ENCODE assay signal across 8 cellular contexts in genomic region chr3:142180761-142181362, GRCh38. TPM values are rescaled to one million over a fixed set of nuclear protein-coding genes. Genes with fewer than 3 reads are reported as not detected.
DNase-seq lines count a peak whose midpoint lies in the region; ATAC-seq, FAIRE-seq and TF ChIP-seq lines count a peak whose summit lies in the region.

No MANE protein-coding gene starts in this region.

- H3K9me3 ChIP-seq in A549 (no peaks in the 10 kb centered on the region), thoracic aorta (no peaks in the 10 kb centered on the region)

- peak; percentile 77 to 87; a peak in 5 of 6 replicates for ATAC-seq in A549
- no peak for ATAC-seq in thoracic aorta (ENCODE audit: insufficient number of reproducible peaks, low FRiP score, low read depth)
- no peak for ATAC-seq in GM18873 (IDR thresholded peaks at IDR 0.05; ENCODE audit: low FRiP score, unreplicated experiment)
- no peak for ATAC-seq in HG03571 (IDR thresholded peaks at IDR 0.05; ENCODE audit: unreplicated experiment)

- H3K27me3 ChIP-seq in kidney epithelial cell (ENCODE audit: control insufficient read depth, insufficient read depth, low read length) (no peaks in the 10 kb centered on the region), thoracic aorta (replicated peaks; ENCODE audit: insufficient read depth) (no peaks in the 10 kb centered on the region)

- TF ChIP-seq CTCF in A549 (IDR thresholded peaks at IDR 0.05): peak; percentile 46
- peak; percentile 70 for TF ChIP-seq CTCF in astrocyte of the cerebellum (IDR thresholded peaks at IDR 0.05; ENCODE audit: low read depth, low read length, missing control alignments)
- TF ChIP-seq CTCF in kidney epithelial cell (IDR thresholded peaks at IDR 0.05; ENCODE audit: insufficient read depth, low read length, poor library complexity, severe bottlenecking): peak; percentile 59
- peak; percentile 71 for TF ChIP-seq CTCF in thoracic aorta (IDR thresholded peaks at IDR 0.05)

- 66% methylated on average over 6 of the region's 6 CpGs for WGBS in A549 (ENCODE audit: missing lambda C conversion rate)

- H3K27ac ChIP-seq in A549: no peak overlapping the region
- H3K27ac ChIP-seq in thoracic aorta: no peak overlapping the region

- TF ChIP-seq RAD21 in A549 (conservative IDR thresholded peaks at IDR 0.05 in 1 of 2, IDR thresholded peaks at IDR 0.05 in 1 of 2): peak; percentile 37 to 58; a peak in 3 of 5 replicates

- FAIRE-seq in A549 (lab: Jason Lieb, UNC): no peak

- H3K4me1 ChIP-seq in A549 (no peaks in the 10 kb centered on the region), thoracic aorta (ENCODE audit: control insufficient read depth in 1 of 2, low read depth in 2 of 2) (no peaks in the 10 kb centered on the region)

- in situ Hi-C loops in astrocyte of the cerebellum (cut with HindIII; ENCODE audit: low sequenced_read_pairs): no loop called here

- no peak for TF ChIP-seq POLR2A in A549 (IDR thresholded peaks at IDR 0.05; ENCODE audit: low read length)

- no peaks in the 10 kb centered on the region for H3K36me3 ChIP-seq in kidney epithelial cell (ENCODE audit: control insufficient read depth, insufficient read depth, low read length)
- H3K36me3 ChIP-seq in thoracic aorta: peaks cover 24% of the 10 kb centered on the region

- no peak for TF ChIP-seq EP300 in A549 (IDR thresholded peaks at IDR 0.05)

- CTCF ChIA-PET in A549 (lab: Yijun Ruan, JAX): interaction anchor here (0.6 to 2.5 kb wide), 11 partner anchors 8 to 183 kb away, joined by 3 to 12 read pairs (median 3); no protein-coding TSS in a partner anchor

- H3K4me3 ChIP-seq in A549 (no peak overlapping the region), astrocyte of the cerebellum (ENCODE audit: low read depth, low read length) (no peak overlapping the region), kidney epithelial cell (ENCODE audit: low read depth, low read length) (no peak overlapping the region), thoracic aorta (no peak overlapping the region)

- POLR2A ChIA-PET in A549 (lab: Yijun Ruan, JAX): interaction anchor here (0.9 kb wide), 1 partner anchor 99 kb away, joined by 3 read pairs; no protein-coding TSS in a partner anchor

- peak; percentile 30 to 38 for DNase-seq in A549 (ENCODE audit: low read depth in 1 of 2, low spot score in 1 of 2)
- DNase-seq in ELF-1 (ENCODE audit: low read depth, low spot score): peak; percentile 30
- peak; percentile 14 for DNase-seq in NCI-H460 (ENCODE audit: extremely low read depth, low read depth)
- DNase-seq in astrocyte of the cerebellum (ENCODE audit: low read depth): peak; percentile 15
- DNase-seq in kidney epithelial cell (ENCODE audit: low read depth): no peak
- DNase-seq in thoracic aorta (ENCODE audit: low spot score): no peak

- no peak overlapping the region for H3K4me2 ChIP-seq in A549

TF ChIP-seq in A549, 52 proteins besides CTCF, POLR2A, EP300 and RAD21:
- TF ChIP-seq ZC3H11A (IDR thresholded peaks at IDR 0.05) (no peak), HES2 (IDR thresholded peaks at IDR 0.05) (no peak), REST (IDR thresholded peaks at IDR 0.05) (no peak), SMC3 (IDR thresholded peaks at IDR 0.05) (peak; percentile 61; the same call in 2 of the 3 replicates)

RNA-seq across cellular contexts. Expression of gene TFDP2, which starts 31.5 kb away (rescaled TPM):
- polyA plus RNA-seq in A549 (2011; rRNA removed): 30.2 and 61.5 TPM in 2 replicates
- polyA plus RNA-seq in A549 (2012; cell fraction: cytosol; rRNA removed): 7.2 and 11.2 TPM in 2 replicates
- polyA plus RNA-seq in A549 (2012; cell fraction: nucleus; rRNA removed): 7.6 and 7.7 TPM in 2 replicates
- polyA plus RNA-seq in A549 (2017; fragmentation: RNase III; extraction: RNeasy Plus Mini Kit Qiagen cat#74134 plus additional on column Dnase treatment): 9.6 to 12.6 TPM (median 10.0 TPM) in 3 replicates
- 13.2 and 14.5 TPM in 2 replicates for polyA minus RNA-seq in A549 (2011; rRNA and poly(A)+ RNA removed)
- total RNA-seq in NCI-H460 (2014; rRNA removed; shearing (Covaris generic)): 32.7 and 35.0 TPM in 2 replicates
- 18.4 and 59.2 TPM in 2 replicates for polyA plus RNA-seq in NCI-H460 (2014; cell fraction: nucleus; rRNA removed)
- total RNA-seq in kidney epithelial cell: 48.0 and 121 TPM in 2 replicates
- 100 to 1,000 TPM in 1 of 2 donors, 10 to 100 TPM in 1; 29.2 to 210 TPM for total RNA-seq in thoracic aorta

RNA-seq across cellular contexts. Expression of gene GK5, which starts 44.5 kb away (rescaled TPM):
- 13.2 and 18.1 TPM in 2 replicates for polyA plus RNA-seq in A549 (2011; rRNA removed)
- polyA plus RNA-seq in A549 (2012; cell fraction: cytosol; rRNA removed): 2.6 and 2.9 TPM in 2 replicates
- polyA plus RNA-seq in A549 (2012; cell fraction: nucleus; rRNA removed): 5.6 and 7.3 TPM in 2 replicates
- 6.9 to 7.5 TPM (median 7.0 TPM) in 3 replicates for polyA plus RNA-seq in A549 (2017; fragmentation: RNase III; extraction: RNeasy Plus Mini Kit Qiagen cat#74134 plus additional on column Dnase treatment)
- polyA minus RNA-seq in A549 (2011; rRNA and poly(A)+ RNA removed): 5.8 and 6.2 TPM in 2 replicates
- 13.7 and 15.6 TPM in 2 replicates for total RNA-seq in NCI-H460 (2014; rRNA removed; shearing (Covaris generic))
- polyA plus RNA-seq in NCI-H460 (2014; cell fraction: nucleus; rRNA removed): 60.6 and 61.2 TPM in 2 replicates
- 5.5 TPM in 2 replicates for total RNA-seq in kidney epithelial cell
- 10 to 100 TPM; 35.6 to 43.0 TPM for total RNA-seq in thoracic aorta

Comparison
In these comparisons a context has a peak if more than half of its experiments do, and no peak if none do; other contexts are left out.
1. ATAC-seq: peak in A549 (2 of 2); none in thoracic aorta (single experiment), GM18873 (single experiment) and HG03571 (single experiment).
2. DNase-seq: peak in A549 (2 of 2), ELF-1 (single experiment), NCI-H460 (single experiment) and astrocyte of the cerebellum (single experiment); none in kidney epithelial cell (single experiment) and thoracic aorta (single experiment).
3. Peak in every context shown above with its lines, with median percentiles within 50 percentile points of each other: CTCF ChIP-seq.